1 cellular context compared by ENCODE assay signal in genomic region chr17:74452027-74452840, GRCh38.
TF ChIP-seq lines count a peak whose summit lies in the region.

No MANE protein-coding gene starts in this region.

TF ChIP-seq in HEK293, 187 proteins besides CTCF, POLR2A, EP300 and RAD21 (continued from another document and continues in another):
- TF ChIP-seq ZBTB49 (tag by site-specific recombination; IDR thresholded peaks at IDR 0.05; ENCODE audit: low read depth), result no peak
- no peak for TF ChIP-seq ZNF174 (tag by site-specific recombination; IDR thresholded peaks at IDR 0.05)
- no peak for TF ChIP-seq ZNF16 (tag by site-specific recombination; IDR thresholded peaks at IDR 0.05; ENCODE audit: low read depth)
- no peak for TF ChIP-seq SALL2 (tag by site-specific recombination; IDR thresholded peaks at IDR 0.05; ENCODE audit: borderline replicate concordance)
- no peak for TF ChIP-seq ZNF701 (tag by site-specific recombination; IDR thresholded peaks at IDR 0.05)
- TF ChIP-seq ZNF777 (tag by site-specific recombination; IDR thresholded peaks at IDR 0.05; ENCODE audit: borderline replicate concordance), result no peak
- TF ChIP-seq KLF8 (tag by site-specific recombination; IDR thresholded peaks at IDR 0.05), result no peak
- TF ChIP-seq ZBTB21 (tag by site-specific recombination; IDR thresholded peaks at IDR 0.05), result peak; percentile 90
- TF ChIP-seq, protein P1, sequence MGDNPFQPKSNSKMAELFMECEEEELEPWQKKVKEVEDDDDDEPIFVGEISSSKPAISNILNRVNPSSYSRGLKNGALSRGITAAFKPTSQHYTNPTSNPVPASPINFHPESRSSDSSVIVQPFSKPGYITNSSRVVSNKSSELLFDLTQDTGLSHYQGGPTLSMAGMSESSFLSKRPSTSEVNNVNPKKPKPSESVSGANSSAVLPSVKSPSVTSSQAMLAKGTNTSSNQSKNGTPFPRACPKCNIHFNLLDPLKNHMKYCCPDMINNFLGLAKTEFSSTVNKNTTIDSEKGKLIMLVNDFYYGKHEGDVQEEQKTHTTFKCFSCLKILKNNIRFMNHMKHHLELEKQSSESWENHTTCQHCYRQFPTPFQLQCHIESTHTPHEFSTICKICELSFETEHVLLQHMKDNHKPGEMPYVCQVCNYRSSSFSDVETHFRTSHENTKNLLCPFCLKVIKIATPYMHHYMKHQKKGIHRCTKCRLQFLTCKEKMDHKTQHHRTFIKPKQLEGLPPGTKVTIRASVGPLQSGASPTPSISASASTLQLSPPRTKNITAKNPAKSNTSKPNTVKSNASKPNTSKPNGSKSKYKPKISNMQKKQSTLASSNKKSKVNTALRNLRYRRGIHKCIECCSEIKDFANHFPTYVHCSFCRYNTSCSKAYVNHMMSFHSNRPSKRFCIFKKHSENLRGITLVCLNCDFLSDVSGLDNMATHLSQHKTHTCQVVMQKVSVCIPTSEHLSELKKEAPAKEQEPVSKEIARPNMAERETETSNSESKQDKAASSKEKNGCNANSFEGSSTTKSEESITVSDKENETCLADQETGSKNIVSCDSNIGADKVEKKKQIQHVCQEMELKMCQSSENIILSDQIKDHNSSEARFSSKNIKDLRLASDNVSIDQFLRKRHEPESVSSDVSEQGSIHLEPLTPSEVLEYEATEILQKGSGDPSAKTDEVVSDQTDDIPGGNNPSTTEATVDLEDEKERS (tag by site-specific recombination; IDR thresholded peaks at IDR 0.05), result no peak
- peak; percentile 49 for TF ChIP-seq SP7 (tag by site-specific recombination; IDR thresholded peaks at IDR 0.05)
- no peak for TF ChIP-seq ZSCAN16 (tag by site-specific recombination; IDR thresholded peaks at IDR 0.05)
- TF ChIP-seq, protein P2, sequence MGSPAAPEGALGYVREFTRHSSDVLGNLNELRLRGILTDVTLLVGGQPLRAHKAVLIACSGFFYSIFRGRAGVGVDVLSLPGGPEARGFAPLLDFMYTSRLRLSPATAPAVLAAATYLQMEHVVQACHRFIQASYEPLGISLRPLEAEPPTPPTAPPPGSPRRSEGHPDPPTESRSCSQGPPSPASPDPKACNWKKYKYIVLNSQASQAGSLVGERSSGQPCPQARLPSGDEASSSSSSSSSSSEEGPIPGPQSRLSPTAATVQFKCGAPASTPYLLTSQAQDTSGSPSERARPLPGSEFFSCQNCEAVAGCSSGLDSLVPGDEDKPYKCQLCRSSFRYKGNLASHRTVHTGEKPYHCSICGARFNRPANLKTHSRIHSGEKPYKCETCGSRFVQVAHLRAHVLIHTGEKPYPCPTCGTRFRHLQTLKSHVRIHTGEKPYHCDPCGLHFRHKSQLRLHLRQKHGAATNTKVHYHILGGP (tag by site-specific recombination; IDR thresholded peaks at IDR 0.05), result no peak
- no peak; the same call in 1 of the 2 replicates for TF ChIP-seq SCRT2 (tag by site-specific recombination; IDR thresholded peaks at IDR 0.05)
- TF ChIP-seq ZNF629 (tag by site-specific recombination; IDR thresholded peaks at IDR 0.05), result peak; percentile 94
- TF ChIP-seq, protein P3, sequence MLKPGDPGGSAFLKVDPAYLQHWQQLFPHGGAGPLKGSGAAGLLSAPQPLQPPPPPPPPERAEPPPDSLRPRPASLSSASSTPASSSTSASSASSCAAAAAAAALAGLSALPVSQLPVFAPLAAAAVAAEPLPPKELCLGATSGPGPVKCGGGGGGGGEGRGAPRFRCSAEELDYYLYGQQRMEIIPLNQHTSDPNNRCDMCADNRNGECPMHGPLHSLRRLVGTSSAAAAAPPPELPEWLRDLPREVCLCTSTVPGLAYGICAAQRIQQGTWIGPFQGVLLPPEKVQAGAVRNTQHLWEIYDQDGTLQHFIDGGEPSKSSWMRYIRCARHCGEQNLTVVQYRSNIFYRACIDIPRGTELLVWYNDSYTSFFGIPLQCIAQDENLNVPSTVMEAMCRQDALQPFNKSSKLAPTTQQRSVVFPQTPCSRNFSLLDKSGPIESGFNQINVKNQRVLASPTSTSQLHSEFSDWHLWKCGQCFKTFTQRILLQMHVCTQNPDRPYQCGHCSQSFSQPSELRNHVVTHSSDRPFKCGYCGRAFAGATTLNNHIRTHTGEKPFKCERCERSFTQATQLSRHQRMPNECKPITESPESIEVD (tag by site-specific recombination; IDR thresholded peaks at IDR 0.05), result no peak
- TF ChIP-seq ZSCAN5A (tag by site-specific recombination; IDR thresholded peaks at IDR 0.05), result no peak
- no peak for TF ChIP-seq ZNF324 (tag by site-specific recombination; IDR thresholded peaks at IDR 0.05)
- TF ChIP-seq GLIS2 (tag by site-specific recombination; IDR thresholded peaks at IDR 0.05), result peak; percentile 72
- TF ChIP-seq ZNF335 (tag by site-specific recombination; conservative IDR thresholded peaks at IDR 0.05), result 0 out of 2 replicates have a peak, but pooled peaks have one; percentile 31
- peak; percentile 91 for TF ChIP-seq ZIC2 (tag by site-specific recombination; IDR thresholded peaks at IDR 0.05)
- TF ChIP-seq ZNF596 (tag by site-specific recombination; IDR thresholded peaks at IDR 0.05), result no peak
- TF ChIP-seq ZNF132 (tag by site-specific recombination; IDR thresholded peaks at IDR 0.05; ENCODE audit: borderline replicate concordance), result no peak
- no peak for TF ChIP-seq ZNF473 (tag by site-specific recombination; IDR thresholded peaks at IDR 0.05)
- no peak for TF ChIP-seq ZNF274 (IDR thresholded peaks at IDR 0.05; ENCODE audit: low read length)
- no peak for TF ChIP-seq ZNF274 (tag by site-specific recombination; IDR thresholded peaks at IDR 0.05; ENCODE audit: borderline replicate concordance)
- TF ChIP-seq, protein P4, sequence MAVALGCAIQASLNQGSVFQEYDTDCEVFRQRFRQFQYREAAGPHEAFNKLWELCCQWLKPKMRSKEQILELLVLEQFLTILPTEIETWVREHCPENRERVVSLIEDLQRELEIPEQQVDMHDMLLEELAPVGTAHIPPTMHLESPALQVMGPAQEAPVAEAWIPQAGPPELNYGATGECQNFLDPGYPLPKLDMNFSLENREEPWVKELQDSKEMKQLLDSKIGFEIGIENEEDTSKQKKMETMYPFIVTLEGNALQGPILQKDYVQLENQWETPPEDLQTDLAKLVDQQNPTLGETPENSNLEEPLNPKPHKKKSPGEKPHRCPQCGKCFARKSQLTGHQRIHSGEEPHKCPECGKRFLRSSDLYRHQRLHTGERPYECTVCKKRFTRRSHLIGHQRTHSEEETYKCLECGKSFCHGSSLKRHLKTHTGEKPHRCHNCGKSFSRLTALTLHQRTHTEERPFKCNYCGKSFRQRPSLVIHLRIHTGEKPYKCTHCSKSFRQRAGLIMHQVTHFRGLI (tag by site-specific recombination; IDR thresholded peaks at IDR 0.05), result no peak
- TF ChIP-seq ZNF843 (tag by site-specific recombination; IDR thresholded peaks at IDR 0.05), result no peak
- no peak for TF ChIP-seq ZNF510 (tag by site-specific recombination; IDR thresholded peaks at IDR 0.05; ENCODE audit: insufficient replicate concordance)
- TF ChIP-seq, protein P5, sequence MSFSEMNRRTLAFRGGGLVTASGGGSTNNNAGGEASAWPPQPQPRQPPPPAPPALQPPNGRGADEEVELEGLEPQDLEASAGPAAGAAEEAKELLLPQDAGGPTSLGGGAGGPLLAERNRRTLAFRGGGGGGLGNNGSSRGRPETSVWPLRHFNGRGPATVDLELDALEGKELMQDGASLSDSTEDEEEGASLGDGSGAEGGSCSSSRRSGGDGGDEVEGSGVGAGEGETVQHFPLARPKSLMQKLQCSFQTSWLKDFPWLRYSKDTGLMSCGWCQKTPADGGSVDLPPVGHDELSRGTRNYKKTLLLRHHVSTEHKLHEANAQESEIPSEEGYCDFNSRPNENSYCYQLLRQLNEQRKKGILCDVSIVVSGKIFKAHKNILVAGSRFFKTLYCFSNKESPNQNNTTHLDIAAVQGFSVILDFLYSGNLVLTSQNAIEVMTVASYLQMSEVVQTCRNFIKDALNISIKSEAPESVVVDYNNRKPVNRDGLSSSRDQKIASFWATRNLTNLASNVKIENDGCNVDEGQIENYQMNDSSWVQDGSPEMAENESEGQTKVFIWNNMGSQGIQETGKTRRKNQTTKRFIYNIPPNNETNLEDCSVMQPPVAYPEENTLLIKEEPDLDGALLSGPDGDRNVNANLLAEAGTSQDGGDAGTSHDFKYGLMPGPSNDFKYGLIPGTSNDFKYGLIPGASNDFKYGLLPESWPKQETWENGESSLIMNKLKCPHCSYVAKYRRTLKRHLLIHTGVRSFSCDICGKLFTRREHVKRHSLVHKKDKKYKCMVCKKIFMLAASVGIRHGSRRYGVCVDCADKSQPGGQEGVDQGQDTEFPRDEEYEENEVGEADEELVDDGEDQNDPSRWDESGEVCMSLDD (tag by site-specific recombination; IDR thresholded peaks at IDR 0.05), result 0 out of 2 replicates have a peak, but pooled peaks have one; percentile 43
- TF ChIP-seq ZBTB1 (tag by site-specific recombination; IDR thresholded peaks at IDR 0.05), result no peak
- no peak for TF ChIP-seq SETDB1 (IDR thresholded peaks at IDR 0.05; ENCODE audit: insufficient read length, low read length)
- no peak for TF ChIP-seq ZNF223 (tag by site-specific recombination; IDR thresholded peaks at IDR 0.05)
- no peak for TF ChIP-seq ZNF514 (tag by site-specific recombination; IDR thresholded peaks at IDR 0.05)
- no peak for TF ChIP-seq ZNF292 (tag by site-specific recombination; IDR thresholded peaks at IDR 0.05; ENCODE audit: borderline replicate concordance, low read depth)
- TF ChIP-seq, protein P6, sequence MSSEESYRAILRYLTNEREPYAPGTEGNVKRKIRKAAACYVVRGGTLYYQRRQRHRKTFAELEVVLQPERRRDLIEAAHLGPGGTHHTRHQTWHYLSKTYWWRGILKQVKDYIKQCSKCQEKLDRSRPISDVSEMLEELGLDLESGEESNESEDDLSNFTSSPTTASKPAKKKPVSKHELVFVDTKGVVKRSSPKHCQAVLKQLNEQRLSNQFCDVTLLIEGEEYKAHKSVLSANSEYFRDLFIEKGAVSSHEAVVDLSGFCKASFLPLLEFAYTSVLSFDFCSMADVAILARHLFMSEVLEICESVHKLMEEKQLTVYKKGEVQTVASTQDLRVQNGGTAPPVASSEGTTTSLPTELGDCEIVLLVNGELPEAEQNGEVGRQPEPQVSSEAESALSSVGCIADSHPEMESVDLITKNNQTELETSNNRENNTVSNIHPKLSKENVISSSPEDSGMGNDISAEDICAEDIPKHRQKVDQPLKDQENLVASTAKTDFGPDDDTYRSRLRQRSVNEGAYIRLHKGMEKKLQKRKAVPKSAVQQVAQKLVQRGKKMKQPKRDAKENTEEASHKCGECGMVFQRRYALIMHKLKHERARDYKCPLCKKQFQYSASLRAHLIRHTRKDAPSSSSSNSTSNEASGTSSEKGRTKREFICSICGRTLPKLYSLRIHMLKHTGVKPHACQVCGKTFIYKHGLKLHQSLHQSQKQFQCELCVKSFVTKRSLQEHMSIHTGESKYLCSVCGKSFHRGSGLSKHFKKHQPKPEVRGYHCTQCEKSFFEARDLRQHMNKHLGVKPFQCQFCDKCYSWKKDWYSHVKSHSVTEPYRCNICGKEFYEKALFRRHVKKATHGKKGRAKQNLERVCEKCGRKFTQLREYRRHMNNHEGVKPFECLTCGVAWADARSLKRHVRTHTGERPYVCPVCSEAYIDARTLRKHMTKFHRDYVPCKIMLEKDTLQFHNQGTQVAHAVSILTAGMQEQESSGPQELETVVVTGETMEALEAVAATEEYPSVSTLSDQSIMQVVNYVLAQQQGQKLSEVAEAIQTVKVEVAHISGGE (tag by site-specific recombination; conservative IDR thresholded peaks at IDR 0.05; ENCODE audit: low read depth), result no peak
- TF ChIP-seq PBX3 (CRISPR knock-in tag; IDR thresholded peaks at IDR 0.05), result no peak
- no peak for TF ChIP-seq ZNF138 (tag by site-specific recombination; IDR thresholded peaks at IDR 0.05; ENCODE audit: borderline replicate concordance)
- TF ChIP-seq PRDM1 (tag by site-specific recombination; IDR thresholded peaks at IDR 0.05), result no peak
- no peak for TF ChIP-seq REPIN1 (tag by site-specific recombination; IDR thresholded peaks at IDR 0.05; ENCODE audit: low read depth)
- TF ChIP-seq ZNF121 (tag by site-specific recombination; IDR thresholded peaks at IDR 0.05), result no peak
- no peak for TF ChIP-seq ZFP41 (tag by site-specific recombination; IDR thresholded peaks at IDR 0.05; ENCODE audit: borderline replicate concordance)
- TF ChIP-seq ZNF391 (tag by site-specific recombination; IDR thresholded peaks at IDR 0.05; ENCODE audit: borderline replicate concordance, low read depth), result no peak
- TF ChIP-seq SCRT1 (tag by site-specific recombination; IDR thresholded peaks at IDR 0.05; ENCODE audit: borderline replicate concordance), result no peak
